ENCODE assay signal across 30 cellular contexts in the genomic region with DNA sequence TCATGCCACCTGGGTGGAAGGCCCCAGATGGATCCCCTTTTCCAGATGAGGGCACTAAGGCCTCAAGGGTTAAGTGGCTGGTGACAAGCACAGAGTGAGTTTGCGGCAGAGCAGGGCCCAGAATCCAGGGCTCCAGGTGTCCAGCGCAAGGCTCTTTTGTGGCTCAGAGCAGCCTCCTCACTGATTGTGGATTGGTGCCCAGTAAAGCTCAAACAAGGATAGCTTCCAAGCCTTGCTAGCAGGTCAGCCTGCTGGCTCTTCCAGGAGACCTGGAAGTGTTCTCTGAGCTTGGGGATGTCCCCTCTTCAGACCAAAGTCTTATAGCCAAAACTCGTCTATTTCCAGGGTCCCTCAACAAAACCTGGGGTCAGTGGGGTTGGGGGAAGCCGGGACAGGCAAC.
"Had no signal": no experiment of that assay in that cellular context is flagged by ENCODE, and none has a peak within 500 bp of the region (broad histone marks: within the 10 kb centered on the region; RNA-seq: fewer than 3 reads in every experiment).

No MANE protein-coding gene starts in this region.

- H3K4me3 ChIP-seq: MG63 had no signal

- DNase-seq: Karpas-422, Kasumi-1, MG63, MM.1S, MV-4-11, NCI-H1048, NCI-H1092, NCI-H1092 treated with DMSO at 0.1 percent for 48 hours, NCI-H1105, NCI-H1105 treated with DMSO at 0.1 percent for 48 hours, NCI-H1417 treated with DMSO at 0.1 percent for 48 hours, NCI-H1436, NCI-H1436 treated with DMSO at 0.1 percent for 48 hours, NCI-H146, NCI-H1694, NCI-H1694 treated with DMSO at 0.1 percent for 48 hours, NCI-H1930, NCI-H2029, NCI-H2081, NCI-H2081 treated with DMSO at 0.1 percent for 48 hours, NCI-H2107, NCI-H2171, NCI-H2171 treated with DMSO at 0.1 percent for 48 hours, NCI-H2227 treated with DMSO at 0.1 percent for 48 hours, NCI-H226, NCI-H345, NCI-H446, NCI-H446 treated with DMSO at 0.1 percent for 48 hours, NCI-H510A had no signal

- H3K27ac ChIP-seq: KMS-11 had no signal

- H3K36me3 ChIP-seq: MG63 had no signal

- H3K9me3 ChIP-seq: MG63 had no signal

- H3K27me3 ChIP-seq: MG63 had no signal
